Comparison of ENCODE assay signal across 1 cellular context in genomic region chr4:84597450-84597849, GRCh38.
TF ChIP-seq lines count a peak whose summit lies in the region.

No MANE protein-coding gene starts in this region.

TF ChIP-seq in H1, 55 proteins besides CTCF, POLR2A, EP300 and RAD21:
- TF ChIP-seq TBP (IDR thresholded peaks at IDR 0.05; ENCODE audit: low read depth, low read length) (no peak), HDAC2 (IDR thresholded peaks at IDR 0.05; ENCODE audit: borderline replicate concordance in 1 of 2, low read depth in 2 of 2, low read length in 2 of 2) (no peak), YY1 (IDR thresholded peaks at IDR 0.05; ENCODE audit: low read depth, low read length) (no peak), SIN3A (conservative IDR thresholded peaks at IDR 0.05 in 1 of 2, IDR thresholded peaks at IDR 0.05 in 1 of 2; ENCODE audit: low read depth in 1 of 2, low read length in 2 of 2) (no peak), CTBP2 (IDR thresholded peaks at IDR 0.05; ENCODE audit: borderline replicate concordance, insufficient read depth, insufficient read length, low read length) (no peak), CHD7 (IDR thresholded peaks at IDR 0.05; ENCODE audit: insufficient replicate concordance, low read length) (no peak), SRF (IDR thresholded peaks at IDR 0.05; ENCODE audit: low read depth, low read length) (no peak), FOSL1 (IDR thresholded peaks at IDR 0.05; ENCODE audit: insufficient read depth, low read depth, low read length) (no peak), SP4 (IDR thresholded peaks at IDR 0.05; ENCODE audit: low read length) (no peak)
